In genomic region chr11:75582935-75583709, GRCh38 we compare ENCODE assay signal across 8 cellular contexts. TPM values are rescaled to one million over a fixed set of nuclear protein-coding genes. Genes with fewer than 3 reads are reported as not detected.
A peak's percentile ranks its signal among the peaks of the same experiment; 100 is the strongest.
DNase-seq lines count a peak whose midpoint lies in the region; ATAC-seq and TF ChIP-seq lines count a peak whose summit lies in the region.

No MANE protein-coding gene starts in this region.

- WGBS in gastroesophageal sphincter (ENCODE audit: low coverage in 1 of 2), 2 donors = 0% methylated on average over 2 of the region's 67 CpGs; no CpG with 5 or more reads in 1 of the 2 donors
- no CpG with 5 or more reads among the region's 67 CpGs for WGBS in neuronal stem cell (ENCODE audit: extremely low coverage in 2 of 2, insufficient read length in 2 of 2, insufficient replicate concordance in 1 of 2), 2 donors
- 1% methylated on average over 42 to 67 of the region's 67 CpGs for WGBS in aorta, 2 donors

- H4K8ac ChIP-seq in neuronal stem cell (ENCODE audit: low read depth, low read length) = peak overlapping the region; percentile 97

- H2BK120ac ChIP-seq in neuronal stem cell (ENCODE audit: low read depth, low read length) = peak overlapping the region; percentile 61

- peak overlapping the region; percentile 98 for H2BK5ac ChIP-seq in neuronal stem cell (ENCODE audit: low read length)

- H3K36me3 Mint-ChIP-seq in activated naive CD4-positive, alpha-beta T cell treated with anti-CD3 and anti-CD28 coated beads, Interleukin-2, amount 50 U/mL, for 72 hours = no peaks in the 10 kb centered on the region

- H3K4me1 ChIP-seq in gastroesophageal sphincter (peaks cover 0 to 36% (median 4%) of the 10 kb centered on the region in 3 donors), neuronal stem cell (ENCODE audit: control insufficient read depth in 2 of 2, insufficient read depth in 1 of 2, low read depth in 1 of 2, low read length in 2 of 2) (peaks cover 12% of the 10 kb centered on the region in 2 donors), aorta (ENCODE audit: control insufficient read depth in 1 of 2, insufficient read depth in 2 of 2, low read length in 2 of 2) (no peaks in the 10 kb centered on the region)

- peak overlapping the region; percentile 99 for H3K14ac ChIP-seq in neuronal stem cell (ENCODE audit: low read length)

- H2AFZ ChIP-seq in neuronal stem cell (ENCODE audit: low read length) = peak overlapping the region; percentile 90

- TF ChIP-seq POLR2A in gastroesophageal sphincter (IDR thresholded peaks at IDR 0.05) = peak; percentile 28 to 87

- peak overlapping the region; percentile 62 for H2BK15ac ChIP-seq in neuronal stem cell (ENCODE audit: low read length)

- H3K4ac ChIP-seq in neuronal stem cell (ENCODE audit: low read length) = peak overlapping the region; percentile 96

- TF ChIP-seq CTCF in gastroesophageal sphincter (IDR thresholded peaks at IDR 0.05) = peak in 3 of 4 experiments; percentile 36 to 67 (median 55)

- TF ChIP-seq EP300 in gastroesophageal sphincter (IDR thresholded peaks at IDR 0.05) = no peak

- H3K23ac ChIP-seq in neuronal stem cell (ENCODE audit: low read depth, low read length, poor library complexity) = peak overlapping the region; percentile 49

- H3K18ac ChIP-seq in neuronal stem cell (ENCODE audit: low read length) = peak overlapping the region; percentile 98

- ATAC-seq in activated naive CD4-positive, alpha-beta T cell treated with anti-CD3 and anti-CD28 coated beads, Interleukin-2, amount 50 U/mL, for 72 hours = peak; percentile 86 to 96
- peak; percentile 88 for ATAC-seq in gastroesophageal sphincter
- ATAC-seq in aorta (ENCODE audit: low FRiP score) = peak; percentile 91

- H2AK5ac ChIP-seq in neuronal stem cell (ENCODE audit: low read depth, low read length) = peak overlapping the region; percentile 76

- peak overlapping the region; percentile 93 for H4K91ac ChIP-seq in neuronal stem cell (ENCODE audit: low read depth, low read length, poor library complexity)

- H3K9ac ChIP-seq in neuronal stem cell (ENCODE audit: low read depth, low read length, poor library complexity) = peak overlapping the region; percentile 94

- DNase-seq in stimulated activated CD4-positive, alpha-beta T cell treated with anti-CD3 and anti-CD28 coated beads, Interleukin-12 subunit alpha, Interleukin-12 subunit beta, amount 100 ng/mL, for 48 hours (ENCODE audit: low read depth in 2 of 3, low spot score in 1 of 3) = peak in 2 of 3 donors; percentile 47 to 57
- DNase-seq in stimulated activated CD4-positive, alpha-beta T cell treated with anti-CD3 and anti-CD28 coated beads, Interleukin-12 subunit alpha, Interleukin-12 subunit beta, amount 100 ng/mL, for 4 hours = no peak
- DNase-seq in HuH-7 (ENCODE audit: low spot score) (peak; percentile 90), RKO (ENCODE audit: low spot score) (peak; percentile 68), neuronal stem cell (ENCODE audit: low spot score) (peak; percentile 81), aorta (peak; percentile 81 to 90)
- DNase-seq in activated naive CD4-positive, alpha-beta T cell treated with anti-CD3 and anti-CD28 coated beads, Interleukin-2, amount 50 U/mL, for 72 hours (ENCODE audit: low spot score in 2 of 2) = peak in 1 of 2 donors; percentile 73

- no peaks in the 10 kb centered on the region for H3K36me3 ChIP-seq in gastroesophageal sphincter
- no peaks in the 10 kb centered on the region for H3K36me3 ChIP-seq in neuronal stem cell (replicated peaks in 1 of 2; ENCODE audit: control insufficient read depth in 2 of 2, insufficient read depth in 2 of 2, low read length in 2 of 2)
- no peaks in the 10 kb centered on the region for H3K36me3 ChIP-seq in aorta (ENCODE audit: control insufficient read depth in 1 of 2, insufficient read depth in 2 of 2, low read length in 1 of 2)

- intact Hi-C loops in aorta (cut with DNase I) = loop anchor here in 1 of 2 donors (5.0 kb wide), 1 partner anchor 84 kb away; the partner anchor contains the start of gene MAP6

- H3K4me3 ChIP-seq in gastroesophageal sphincter = peak overlapping the region; percentile 54 to 85
- peak overlapping the region; percentile 64 to 80 for H3K4me3 ChIP-seq in neuronal stem cell (ENCODE audit: low read length in 2 of 2)
- peak overlapping the region; percentile 68 to 81 for H3K4me3 ChIP-seq in aorta (ENCODE audit: low read length in 2 of 2)

- no peaks in the 10 kb centered on the region for H3K79me1 ChIP-seq in neuronal stem cell (ENCODE audit: low read depth, low read length)

- no peaks in the 10 kb centered on the region for H3K9me3 ChIP-seq in gastroesophageal sphincter
- H3K9me3 ChIP-seq in neuronal stem cell (replicated peaks in 1 of 2; ENCODE audit: control insufficient read depth in 2 of 2, insufficient read depth in 1 of 2, low read depth in 1 of 2, low read length in 2 of 2) = peaks cover 0 to 3% of the 10 kb centered on the region in 2 donors
- H3K9me3 ChIP-seq in aorta (ENCODE audit: control insufficient read depth, low read length) = no peaks in the 10 kb centered on the region

- H3K27ac ChIP-seq in gastroesophageal sphincter (peak overlapping the region; percentile 70 to 99 (median 96)), neuronal stem cell (replicated peaks; ENCODE audit: low read length) (peak overlapping the region; percentile 95), aorta (ENCODE audit: low read depth in 1 of 2, low read length in 2 of 2) (peak overlapping the region; percentile 81 to 98)

- H3K4me2 ChIP-seq in neuronal stem cell (ENCODE audit: insufficient read depth, low read length, poor library complexity, severe bottlenecking) = peak overlapping the region; percentile 73

- no peaks in the 10 kb centered on the region for H3K9me3 Mint-ChIP-seq in activated naive CD4-positive, alpha-beta T cell treated with anti-CD3 and anti-CD28 coated beads, Interleukin-2, amount 50 U/mL, for 72 hours

- peak overlapping the region; percentile 4 to 70 for H3K27ac Mint-ChIP-seq in activated naive CD4-positive, alpha-beta T cell treated with anti-CD3 and anti-CD28 coated beads, Interleukin-2, amount 50 U/mL, for 72 hours

- H3K27me3 ChIP-seq in gastroesophageal sphincter = no peaks in the 10 kb centered on the region
- no peaks in the 10 kb centered on the region for H3K27me3 ChIP-seq in neuronal stem cell (ENCODE audit: control insufficient read depth in 3 of 3, insufficient read depth in 3 of 3, low read depth in 1 of 3, low read length in 3 of 3)
- H3K27me3 ChIP-seq in aorta (ENCODE audit: control insufficient read depth in 1 of 2, insufficient read depth in 2 of 2, low read length in 1 of 2) = no peaks in the 10 kb centered on the region

- H2BK12ac ChIP-seq in neuronal stem cell (ENCODE audit: low read length) = no peak overlapping the region

RNA-seq across cellular contexts. Expression of gene SERPINH1, which starts 21.1 kb away (rescaled TPM):
- 10 to 100 TPM in 1 of 2 donors, 1 to 10 TPM in 1; 8.2 to 24.5 TPM for total RNA-seq in activated naive CD4-positive, alpha-beta T cell treated with anti-CD3 and anti-CD28 coated beads, Interleukin-2, amount 50 U/mL, for 72 hours
- total RNA-seq in gastroesophageal sphincter (100 to 1,000 TPM; 127 to 284 (median 175) TPM), aorta (100 to 1,000 TPM; 206 to 256 TPM)
- polyA plus RNA-seq in neuronal stem cell (2013, experiment 1 of 2) = 246 TPM
- polyA plus RNA-seq in neuronal stem cell (2013, experiment 2 of 2) = 246 TPM
- 100 to 1,000 TPM in 1 of 2 donors, 10 to 100 TPM in 1; 59.4 to 112 TPM for polyA plus RNA-seq in aorta

RNA-seq across cellular contexts. Expression of gene GDPD5, which starts 57.4 kb away (rescaled TPM):
- 10 to 100 TPM; 13.4 to 22.7 TPM for total RNA-seq in activated naive CD4-positive, alpha-beta T cell treated with anti-CD3 and anti-CD28 coated beads, Interleukin-2, amount 50 U/mL, for 72 hours
- 1 to 10 TPM; 3.8 to 9.3 (median 6.4) TPM for total RNA-seq in gastroesophageal sphincter
- 10.9 TPM for polyA plus RNA-seq in neuronal stem cell (2013, experiment 1 of 2)
- 11.1 TPM for polyA plus RNA-seq in neuronal stem cell (2013, experiment 2 of 2)
- total RNA-seq in aorta = 10 to 100 TPM; 29.4 to 53.0 TPM
- polyA plus RNA-seq in aorta = 10 to 100 TPM in 1 of 2 donors, 1 to 10 TPM in 1; 3.5 to 38.9 TPM

Comparison
In these comparisons a context has a peak if more than half of its experiments do, and no peak if none do; other contexts are left out.
1. RNA of gene SERPINH1, which starts 21.1 kb away (total RNA-seq): 206 to 256 TPM in aorta and 127 to 284 TPM in gastroesophageal sphincter; 8.2 to 24.5 TPM in activated naive CD4-positive, alpha-beta T cell treated with anti-CD3 and anti-CD28 coated beads, Interleukin-2, amount 50 U/mL, for 72 hours; every median in the first group is over 4 times any median in the second.
2. Peak in every context shown above with its lines, with median percentiles within 50 percentile points of each other: ATAC-seq, H3K27ac ChIP-seq and H3K4me3 ChIP-seq.